ENCODE assay signal across 20 cellular contexts in genomic region chr10:35446439-35446838, GRCh38.
DNase-seq lines count a peak whose midpoint lies in the region; ATAC-seq, FAIRE-seq and TF ChIP-seq lines count a peak whose summit lies in the region.
"Had no signal": no experiment of that assay in that cellular context is flagged by ENCODE, and none has a peak within 500 bp of the region (broad histone marks: within the 10 kb centered on the region; RNA-seq: fewer than 3 reads in every experiment).

No MANE protein-coding gene starts in this region.

- no peak for DNase-seq in CD4-positive, alpha-beta T cell
- DNase-seq in M059J (ENCODE audit: low read depth) (peak; percentile 26), endothelial cell of umbilical vein (ENCODE audit: low read depth, low spot score) (no peak), trophoblast cell (no peak), NCI-H748 treated with DMSO at 0.1 percent for 48 hours (lab: John Stamatoyannopoulos, UW) (no peak), sigmoid colon (no peak)
- DNase-seq in stimulated activated CD4-positive, alpha-beta T cell treated with anti-CD3 and anti-CD28 coated beads, Interleukin-4, amount 100 ng/mL, for 1 hour: no peak
- DNase-seq: activated B cell treated with CpG ODN at 0.5 μM for 24 hours; activated CD8-positive, alpha-beta memory T cell treated with anti-CD3 and anti-CD28 coated beads for 24 hours; anterior cingulate cortex; DMS53; HFFc6; NCI-H1417 treated with DMSO at 0.1 percent for 48 hours; NCI-H2171 treated with DMSO at 0.1 percent for 48 hours; occipital lobe had no signal

- H3K9me3 ChIP-seq in CD4-positive, alpha-beta T cell (ENCODE audit: control insufficient read depth, low read length): peaks cover 36% of the 10 kb centered on the region
- H3K9me3 ChIP-seq in endothelial cell of umbilical vein (replicated peaks; ENCODE audit: control insufficient read depth, insufficient read depth, low read length) (peaks cover 4% of the 10 kb centered on the region), trophoblast cell (ENCODE audit: insufficient read depth, low read depth, low read length) (peaks cover 12% of the 10 kb centered on the region), sigmoid colon (peaks cover 0 to 12% (median 7%) of the 10 kb centered on the region in 4 donors)

- no peak overlapping the region for H3K9ac ChIP-seq in endothelial cell of umbilical vein (replicated peaks; ENCODE audit: extremely low read depth, insufficient read depth, low read length)
- no peak overlapping the region for H3K9ac ChIP-seq in trophoblast cell (ENCODE audit: low read length)

- H3K36me3 ChIP-seq in endothelial cell of umbilical vein (ENCODE audit: control insufficient read depth in 2 of 2, extremely low read depth in 1 of 2, insufficient read depth in 2 of 2, low read length in 2 of 2) (no peaks in the 10 kb centered on the region), trophoblast cell (ENCODE audit: control insufficient read depth in 1 of 2, insufficient read depth in 2 of 2, low read length in 2 of 2) (no peaks in the 10 kb centered on the region), sigmoid colon (no peaks in the 10 kb centered on the region)

- peak overlapping the region; percentile 37 for H3K18ac ChIP-seq in trophoblast cell (ENCODE audit: low read length)

- H2AFZ ChIP-seq in endothelial cell of umbilical vein (ENCODE audit: low read depth, low read length): no peak overlapping the region
- H2AFZ ChIP-seq in trophoblast cell (ENCODE audit: insufficient read depth, low read length, poor library complexity): peak overlapping the region; percentile 45

- H3K79me2 ChIP-seq in endothelial cell of umbilical vein (ENCODE audit: control insufficient read depth, insufficient read depth, low read length) (peaks cover 86% of the 10 kb centered on the region), trophoblast cell (ENCODE audit: control insufficient read depth, insufficient read depth, low read length, poor library complexity) (peaks cover 8% of the 10 kb centered on the region)

- dilution Hi-C loops in endothelial cell of umbilical vein (cut with MboI; ENCODE audit: extremely low pct_ligation_motif_present, low sequenced_read_pairs): no loop called here

- H3K4me1 ChIP-seq in endothelial cell of umbilical vein (ENCODE audit: control insufficient read depth, extremely low read depth, insufficient read depth, low read length): peaks cover 58% of the 10 kb centered on the region
- H3K4me1 ChIP-seq in trophoblast cell (ENCODE audit: control insufficient read depth in 1 of 2, insufficient read depth in 2 of 2, low read length in 2 of 2): peaks cover 17 to 19% of the 10 kb centered on the region in 2 experiments
- peaks cover 0 to 67% (median 49%) of the 10 kb centered on the region in 4 donors for H3K4me1 ChIP-seq in sigmoid colon

- H4K91ac ChIP-seq in trophoblast cell (ENCODE audit: low read depth, low read length): peak overlapping the region; percentile 26

- no peak for ATAC-seq in CD4-positive, alpha-beta T cell (ENCODE audit: poor library complexity)
- ATAC-seq in HG03439 (IDR thresholded peaks at IDR 0.05; ENCODE audit: unreplicated experiment): no peak

- intact Hi-C loops in CD4-positive, alpha-beta T cell (cut with DNase I, micrococcal nuclease): loop anchor here in 1 of 2 experiments (10.0 kb wide), 1 partner anchor 322 kb away; the partner anchor contains the start of gene CREM
- intact Hi-C loops in endothelial cell of umbilical vein (cut with micrococcal nuclease) (loop anchor here (2.0 to 5.0 kb wide), 3 partner anchors 34 to 109 kb away; partner anchors contain the start of gene CCNY), sigmoid colon (cut with DNase I) (no loop called here)

- H3K9me3 Mint-ChIP-seq in CD4-positive, alpha-beta T cell: peaks cover 21% of the 10 kb centered on the region

- H2AK5ac ChIP-seq in trophoblast cell (ENCODE audit: low read length): peak overlapping the region; percentile 82

- H3K23ac ChIP-seq in trophoblast cell (ENCODE audit: low read length): no peak overlapping the region

- H3K4ac ChIP-seq in trophoblast cell (ENCODE audit: low read depth, low read length): peak overlapping the region; percentile 29

- no peak overlapping the region for H4K8ac ChIP-seq in trophoblast cell (ENCODE audit: low read depth, low read length)

- BruUV-seq in endothelial cell of umbilical vein (replicated peaks; lab: Mats Ljungman, UMichigan): no TSS peak

- TF ChIP-seq POLR2A in endothelial cell of umbilical vein (IDR thresholded peaks at IDR 0.05; ENCODE audit: low read depth, low read length) (no peak), sigmoid colon (IDR thresholded peaks at IDR 0.05) (no peak)

- TF ChIP-seq EP300 in sigmoid colon (IDR thresholded peaks at IDR 0.05): no peak

- H2BK120ac ChIP-seq in trophoblast cell (ENCODE audit: insufficient read depth, low read length, poor library complexity): no peak overlapping the region

- H3K36me3 Mint-ChIP-seq in CD4-positive, alpha-beta T cell (ENCODE audit: low read depth): peaks cover 45% of the 10 kb centered on the region

- no peak overlapping the region for H3K14ac ChIP-seq in trophoblast cell (ENCODE audit: low read length)

- CTCF ChIA-PET in CD4-positive, alpha-beta T cell (lab: Charles Lee): interaction anchor here (1.0 kb wide), 1 partner anchor 15 kb away, joined by 3 read pairs; no protein-coding TSS in a partner anchor
- CTCF ChIA-PET in endothelial cell of umbilical vein (lab: Charles Lee): no interaction called here

- peaks cover 15% of the 10 kb centered on the region for H3K79me1 ChIP-seq in trophoblast cell (ENCODE audit: low read length)

- H3K4me3 ChIP-seq in endothelial cell of umbilical vein (replicated peaks in 1 of 3; ENCODE audit: insufficient read depth in 1 of 3, low read depth in 1 of 3, low read length in 3 of 3) (no peak overlapping the region), trophoblast cell (ENCODE audit: low read depth, low read length) (no peak overlapping the region), sigmoid colon (no peak overlapping the region)
- H3K4me3 ChIP-seq: skin epidermis had no signal

- no peak for TF ChIP-seq CTCF in CD4-positive, alpha-beta T cell (IDR thresholded peaks at IDR 0.05)
- no peak for TF ChIP-seq CTCF in endothelial cell of umbilical vein (IDR thresholded peaks at IDR 0.05; ENCODE audit: extremely low read depth in 1 of 2, insufficient read depth in 1 of 2, low read depth in 1 of 2, low read length in 2 of 2)
- no peak for TF ChIP-seq CTCF in sigmoid colon (IDR thresholded peaks at IDR 0.05)

- peak overlapping the region; percentile 93 for H3K27ac Mint-ChIP-seq in CD4-positive, alpha-beta T cell
- H3K27ac Mint-ChIP-seq: activated B cell treated with CpG ODN at 0.5 μM for 24 hours; activated T-helper 1 cell treated with anti-CD3 and anti-CD28 coated beads, Interleukin-12 subunit alpha, Interleukin-12 subunit beta, Interleukin-2, Interleukin-4 antibody, amounts not matched to agents 30 ng/mL and 10 ng/mL and 1 ng/mL, durations not matched to agents 14 hours and 24 hours and 36 hours; B cell; HFFc6; T-helper 1 cell treated with Interleukin-12 subunit alpha and Interleukin-12 subunit beta and Interleukin-4 antibody, amounts not matched to agents 30 μg/mL and 1 μg/mL, for 36 hours had no signal

- H2BK5ac ChIP-seq in trophoblast cell (ENCODE audit: low read depth, low read length, poor library complexity): no peak overlapping the region

- WGBS in trophoblast cell (ENCODE audit: extremely low coverage, insufficient coverage, insufficient read length): no CpG with 5 or more reads among the region's 2 CpGs
- 99% methylated on average over 2 of the region's 2 CpGs for WGBS in sigmoid colon, 2 donors

- no peaks in the 10 kb centered on the region for H3K27me3 Mint-ChIP-seq in CD4-positive, alpha-beta T cell
- H3K27me3 Mint-ChIP-seq: activated B cell treated with CpG ODN at 0.5 μM for 24 hours, B cell had no signal

- H3K27me3 ChIP-seq in CD4-positive, alpha-beta T cell (ENCODE audit: control insufficient read depth, insufficient read depth, low read length): no peaks in the 10 kb centered on the region
- no peaks in the 10 kb centered on the region for H3K27me3 ChIP-seq in endothelial cell of umbilical vein (ENCODE audit: control insufficient read depth in 2 of 2, insufficient read depth in 2 of 2, low read length in 2 of 2)
- H3K27me3 ChIP-seq in trophoblast cell (ENCODE audit: insufficient read depth, low read length): no peaks in the 10 kb centered on the region
- no peaks in the 10 kb centered on the region for H3K27me3 ChIP-seq in sigmoid colon

- POLR2A ChIA-PET in CD4-positive, alpha-beta T cell (lab: Charles Lee): no interaction called here
- POLR2A ChIA-PET in endothelial cell of umbilical vein (lab: Charles Lee): no interaction called here

- H2BK12ac ChIP-seq in trophoblast cell (ENCODE audit: low read length): peak overlapping the region; percentile 72

- H3K9me1 ChIP-seq in endothelial cell of umbilical vein (replicated peaks; ENCODE audit: control insufficient read depth, extremely low read depth, insufficient read depth, low read length): no peaks in the 10 kb centered on the region

- H3K27ac ChIP-seq in CD4-positive, alpha-beta T cell (ENCODE audit: low read depth, low read length): no peak overlapping the region
- H3K27ac ChIP-seq in endothelial cell of umbilical vein (ENCODE audit: insufficient read depth, low read depth, low read length) (peak overlapping the region; percentile 97), trophoblast cell (ENCODE audit: low read depth, low read length) (no peak overlapping the region), sigmoid colon (no peak overlapping the region)

- peak; percentile 24 for FAIRE-seq in endothelial cell of umbilical vein (lab: Jason Lieb, UNC)

- H3K4me2 ChIP-seq in endothelial cell of umbilical vein (ENCODE audit: insufficient read depth, low read length) (peak overlapping the region; percentile 17), trophoblast cell (ENCODE audit: low read length) (no peak overlapping the region)

- no peaks in the 10 kb centered on the region for H4K20me1 ChIP-seq in endothelial cell of umbilical vein (replicated peaks; ENCODE audit: control insufficient read depth, extremely low read depth, insufficient read depth, low read length)

- peak overlapping the region; percentile 31 for H3K4me3 Mint-ChIP-seq in CD4-positive, alpha-beta T cell
- H3K4me3 Mint-ChIP-seq: activated B cell treated with CpG ODN at 0.5 μM for 24 hours; activated T-helper 1 cell treated with anti-CD3 and anti-CD28 coated beads, Interleukin-12 subunit alpha, Interleukin-12 subunit beta, Interleukin-2, Interleukin-4 antibody, amounts not matched to agents 30 ng/mL and 10 ng/mL and 1 ng/mL, durations not matched to agents 14 hours and 24 hours and 36 hours; B cell; HFFc6; T-helper 1 cell treated with Interleukin-12 subunit alpha and Interleukin-12 subunit beta and Interleukin-4 antibody, amounts not matched to agents 30 μg/mL and 1 μg/mL, for 36 hours had no signal

- H4K12ac ChIP-seq in trophoblast cell (ENCODE audit: low read depth, low read length): no peak overlapping the region

- H3K4me1 Mint-ChIP-seq in CD4-positive, alpha-beta T cell (ENCODE audit: low read depth): peaks cover 80% of the 10 kb centered on the region

TF ChIP-seq in endothelial cell of umbilical vein, 7 proteins besides CTCF, POLR2A, EP300 and RAD21 (continues in another document):
- no peak for TF ChIP-seq JUN (IDR thresholded peaks at IDR 0.05; ENCODE audit: borderline replicate concordance, insufficient read depth, insufficient read length, low read depth)
- no peak for TF ChIP-seq EZH2 (IDR thresholded peaks at IDR 0.05; ENCODE audit: borderline replicate concordance, low read depth, low read length, severe bottlenecking)
- TF ChIP-seq GATA2 (IDR thresholded peaks at IDR 0.05; ENCODE audit: insufficient read depth, insufficient read length, low read depth, low read length): no peak
